Comparison of ENCODE assay signal across 13 cellular contexts in the genomic region with DNA sequence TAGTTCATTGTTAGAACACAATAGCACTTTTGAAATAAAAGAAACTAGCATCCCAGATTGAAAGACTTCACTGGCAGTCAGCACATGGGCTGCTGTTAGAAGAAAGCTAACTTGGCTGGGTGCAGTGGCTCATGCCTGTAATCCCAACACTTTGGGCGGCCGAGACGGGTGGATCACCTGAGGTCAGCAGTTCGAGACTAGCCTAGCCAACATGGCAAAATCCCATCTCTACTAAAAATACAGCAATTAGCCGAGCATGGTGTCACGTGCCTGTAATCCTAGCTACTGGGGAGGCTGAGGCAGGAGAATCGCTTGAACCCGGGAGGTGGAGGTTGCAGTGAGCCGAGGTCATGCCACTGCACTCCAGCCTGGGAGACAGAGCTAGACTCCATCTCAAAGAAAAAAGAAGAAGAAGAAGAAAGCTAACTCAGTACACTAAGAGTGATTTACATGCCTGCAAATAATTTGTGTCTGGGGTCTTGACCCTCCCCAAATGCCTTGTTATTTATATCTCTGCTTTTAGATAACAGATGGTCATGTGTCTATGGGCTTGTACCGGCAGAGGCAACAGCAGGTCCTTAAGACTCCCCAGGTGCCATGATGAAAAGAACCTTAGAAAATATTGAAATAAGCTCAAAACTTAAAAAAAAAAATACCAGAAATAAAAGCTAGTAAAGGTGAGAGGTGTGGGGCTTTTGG. TPM values are rescaled to one million over a fixed set of nuclear protein-coding genes. Genes with fewer than 3 reads are reported as not detected.
A peak's percentile ranks its signal among the peaks of the same experiment; 100 is the strongest.
DNase-seq lines count a peak whose midpoint lies in the region; ATAC-seq and TF ChIP-seq lines count a peak whose summit lies in the region.
"Had no signal": no experiment of that assay in that cellular context is flagged by ENCODE, and none has a peak within 500 bp of the region (broad histone marks: within the 10 kb centered on the region; RNA-seq: fewer than 3 reads in every experiment).

No MANE protein-coding gene starts in this region.

- peak overlapping the region; percentile 88 to 99 (median 96) for H3K27ac ChIP-seq in heart right ventricle
- H3K27ac ChIP-seq in dorsolateral prefrontal cortex: peak overlapping the region in 40 of 59 donors; percentile 6 to 95 (median 46)
- peak overlapping the region; percentile 65 for H3K27ac ChIP-seq in vagina
- H3K27ac ChIP-seq: HL-60 had no signal

- intact Hi-C loops in heart right ventricle (cut with DNase I): loop anchor here in 1 of 10 donors (2.0 kb wide), 1 partner anchor 69 kb away; a partner anchor contains a TSS
- intact Hi-C loops in left cardiac atrium (cut with DNase I): no loop called here
- intact Hi-C loops in dorsolateral prefrontal cortex (cut with DNase I): no loop called here
- intact Hi-C loops in vagina (cut with DNase I): loop anchor here (10.0 kb wide), 1 partner anchor 353 kb away; no protein-coding TSS in a partner anchor

- TF ChIP-seq CTCF in heart right ventricle (IDR thresholded peaks at IDR 0.05) (no peak), dorsolateral prefrontal cortex (IDR thresholded peaks at IDR 0.05 in 54 of 56, conservative IDR thresholded peaks at IDR 0.05 in 2 of 56; ENCODE audit: low read depth in 1 of 56, partially characterized antibody in 56 of 56) (no peak), nephron progenitor cell (IDR thresholded peaks at IDR 0.05) (no peak), vagina (IDR thresholded peaks at IDR 0.05) (no peak)

- no peaks in the 10 kb centered on the region for H3K9me3 ChIP-seq in heart right ventricle
- no peaks in the 10 kb centered on the region for H3K9me3 ChIP-seq in vagina

- H3K27me3 Mint-ChIP-seq in nephron progenitor cell (ENCODE audit: low read depth, poor library complexity): no peaks in the 10 kb centered on the region
- H3K27me3 Mint-ChIP-seq: activated B cell treated with CpG ODN at 0.5 μM for 24 hours had no signal

- peaks cover 13% of the 10 kb centered on the region for H3K36me3 Mint-ChIP-seq in nephron progenitor cell (ENCODE audit: low read depth)

- H3K27ac Mint-ChIP-seq in nephron progenitor cell: peak overlapping the region; percentile 72
- H3K27ac Mint-ChIP-seq: activated B cell treated with CpG ODN at 0.5 μM for 24 hours had no signal

- DNase-seq in heart right ventricle: no peak
- DNase-seq in left cardiac atrium: no peak
- DNase-seq in dorsolateral prefrontal cortex: no peak
- no peak for DNase-seq in nephron progenitor cell
- DNase-seq in vagina (ENCODE audit: extremely low spot score in 2 of 2): no peak
- DNase-seq in NK-92 treated with Interleukin-12 subunit alpha and Interleukin-12 subunit beta, amount 100 ng/mL, for 24 hours (lab: John Stamatoyannopoulos, UW): no peak
- no peak for DNase-seq in mucosa of gallbladder (ENCODE audit: low spot score)
- no peak for DNase-seq in AG08395 (ENCODE audit: low spot score)
- DNase-seq: activated B cell treated with CpG ODN at 0.5 μM for 24 hours, activated gamma-delta T cell, NCI-H1417 treated with DMSO at 0.1 percent for 48 hours, posterior cingulate gyrus had no signal

- H3K9me3 Mint-ChIP-seq in nephron progenitor cell: no peaks in the 10 kb centered on the region
- H3K9me3 Mint-ChIP-seq: activated B cell treated with CpG ODN at 0.5 μM for 24 hours had no signal

- ATAC-seq in heart right ventricle: no peak
- ATAC-seq in left cardiac atrium: no peak

- H3K4me3 ChIP-seq in heart right ventricle (peak overlapping the region in 6 of 10 donors; percentile 0 to 32 (median 8)), dorsolateral prefrontal cortex (no peak overlapping the region), vagina (no peak overlapping the region)

- WGBS in heart right ventricle, 2 donors: 27 to 53% methylated on average over 10 of the region's 10 CpGs

- peak overlapping the region; percentile 26 for H3K4me3 Mint-ChIP-seq in nephron progenitor cell
- H3K4me3 Mint-ChIP-seq: activated B cell treated with CpG ODN at 0.5 μM for 24 hours had no signal

- peaks cover 79% of the 10 kb centered on the region for H3K4me1 Mint-ChIP-seq in nephron progenitor cell

- H3K27me3 ChIP-seq in heart right ventricle (peaks cover 0 to under 1% (median 0%) of the 10 kb centered on the region in 7 donors), dorsolateral prefrontal cortex (no peaks in the 10 kb centered on the region), vagina (no peaks in the 10 kb centered on the region)

- H3K36me3 ChIP-seq in heart right ventricle (peaks cover 0 to 44% (median 21%) of the 10 kb centered on the region in 9 donors), vagina (peaks cover 0 to 7% of the 10 kb centered on the region in 2 donors)

- H3K4me1 ChIP-seq in heart right ventricle: peaks cover 36 to 95% (median 87%) of the 10 kb centered on the region in 9 donors
- H3K4me1 ChIP-seq in vagina: peaks cover 73% of the 10 kb centered on the region

- no peak for TF ChIP-seq POLR2A in vagina (IDR thresholded peaks at IDR 0.05)

RNA-seq across cellular contexts. Expression of a gene that starts 9.7 kb away (rescaled TPM):
- total RNA-seq in heart right ventricle (over 10,000 TPM; 11,955 to 17,571 (median 14,403) TPM), left cardiac atrium (1,000 to 10,000 TPM; 8,049 to 9,104 TPM), dorsolateral prefrontal cortex (100 to 1,000 TPM in 115 of 120 experiments, 10 to 100 TPM in 5; 59.9 to 249 (median 139) TPM), vagina (498 TPM), mucosa of gallbladder (1,361 TPM)
- over 10,000 TPM; 10,066 to 18,091 TPM for polyA plus RNA-seq in heart right ventricle

Comparison
In these comparisons a context has a peak if more than half of its experiments do, and no peak if none do; other contexts are left out.
1. H3K27ac ChIP-seq: peak in every context shown above with its lines; median percentile 96 in heart right ventricle; 65 in vagina; 46 in dorsolateral prefrontal cortex.
2. H3K4me3 ChIP-seq: peak in heart right ventricle (6 of 10); none in dorsolateral prefrontal cortex (0 of 59) and vagina (0 of 2).